ENCODE assay signal across 10 cellular contexts in genomic region chr17:19672009-19672837, GRCh38. TPM values are rescaled to one million over a fixed set of nuclear protein-coding genes. Genes with fewer than 3 reads are reported as not detected.
DNase-seq lines count a peak whose midpoint lies in the region; ATAC-seq and TF ChIP-seq lines count a peak whose summit lies in the region.
"Had no signal": no experiment of that assay in that cellular context is flagged by ENCODE, and none has a peak within 500 bp of the region (broad histone marks: within the 10 kb centered on the region; RNA-seq: fewer than 3 reads in every experiment).

No MANE protein-coding gene starts in this region.

- intact Hi-C loops in PC-9 (cut with micrococcal nuclease; ENCODE audit: unreplicated experiment) = no loop called here

- CTCF ChIA-PET in PC-9 (lab: Charles Lee) = interaction anchor here (0.5 to 0.6 kb wide), 3 partner anchors 47 to 536 kb away, joined by 3 to 5 read pairs (median 3); no protein-coding TSS in a partner anchor

- no TSS peak for BruUV-seq in PC-9 (replicated peaks; lab: Mats Ljungman, UMichigan)

- H4K20me1 ChIP-seq in PC-9 (ENCODE audit: insufficient read depth) = no peaks in the 10 kb centered on the region

- no peak overlapping the region for H2AFZ ChIP-seq in PC-9

- DNase-seq in Ammon's horn (ENCODE audit: low spot score) (peak; percentile 63), PC-9 (no peak), foreskin fibroblast (peak; percentile 39 to 69), occipital lobe (lab: John Stamatoyannopoulos, UW) (peak; percentile 12), COR-L47 (lab: John Stamatoyannopoulos, UW) (no peak), OCI-M2 (lab: John Stamatoyannopoulos, UW; ENCODE audit: unreplicated experiment) (no peak)
- DNase-seq: naive B cell had no signal

- 0 out of 2 replicates have a peak, but pooled peaks cover 18% of the 10 kb centered on the region for H3K4me1 ChIP-seq in PC-9 (replicated peaks; ENCODE audit: insufficient read depth)

- H3K27ac ChIP-seq in PC-9 = 0 out of 2 replicates have a peak overlapping the region, but pooled peaks have one; percentile 10
- H3K27ac ChIP-seq: KMS-11 had no signal

- POLR2A ChIA-PET in PC-9 (lab: Charles Lee; ENCODE audit: unreplicated experiment) = interaction anchor here (0.5 to 0.6 kb wide), 2 partner anchors 215 to 287 kb away, joined by 3 to 4 read pairs; no protein-coding TSS in a partner anchor

- H3K36me3 ChIP-seq in PC-9 (ENCODE audit: low read depth) = peaks cover 66% of the 10 kb centered on the region

- no peak overlapping the region for H3K4me2 ChIP-seq in PC-9
- H3K4me2 ChIP-seq: KMS-11 had no signal

- H3K79me2 ChIP-seq in PC-9 (ENCODE audit: low read depth) = peaks cover 12% of the 10 kb centered on the region

- no peaks in the 10 kb centered on the region for H3K9me2 ChIP-seq in PC-9 (ENCODE audit: insufficient read depth)

- no peaks in the 10 kb centered on the region for H3K9me3 ChIP-seq in PC-9 (ENCODE audit: insufficient read depth, low read depth)

- H3K27me3 ChIP-seq in PC-9 (ENCODE audit: insufficient read depth, low read depth) = no peaks in the 10 kb centered on the region

- H3F3A ChIP-seq in PC-9 (ENCODE audit: insufficient read depth, low read depth) = peaks cover 49% of the 10 kb centered on the region

- H3K4me3 ChIP-seq in PC-9 (no peak overlapping the region), foreskin fibroblast (ENCODE audit: low read depth in 1 of 2, low read length in 2 of 2) (no peak overlapping the region)

- TF ChIP-seq CTCF in PC-9 (conservative IDR thresholded peaks at IDR 0.05) = no peak; the same call in 1 of the 2 replicates
- peak; percentile 17 for TF ChIP-seq CTCF in foreskin fibroblast (IDR thresholded peaks at IDR 0.05; ENCODE audit: low read depth, low read length)

- no peak for ATAC-seq in GM21447 (IDR thresholded peaks at IDR 0.05; ENCODE audit: unreplicated experiment)
- ATAC-seq in HG03571 (IDR thresholded peaks at IDR 0.05; ENCODE audit: unreplicated experiment) = no peak

RNA-seq across cellular contexts. Expression of gene ALDH3A2, which starts 23.7 kb away (rescaled TPM):
- 271 and 290 TPM in 2 replicates for total RNA-seq in PC-9 (2021)
- 96.1 TPM for total RNA-seq in occipital lobe

RNA-seq across cellular contexts. Expression of gene SLC47A2, which starts 44.2 kb away (rescaled TPM):
- total RNA-seq in PC-9 (2021) (38.9 and 42.6 TPM in 2 replicates), occipital lobe (1.9 TPM)

Comparison
In these comparisons a context has a peak if more than half of its experiments do, and no peak if none do; other contexts are left out.
1. DNase-seq: peak in Ammon's horn (single experiment), foreskin fibroblast (2 of 2) and occipital lobe (single experiment); none in PC-9 (0 of 2), COR-L47 (single experiment) and OCI-M2 (single experiment).
2. RNA of gene SLC47A2, which starts 44.2 kb away (total RNA-seq): 38.9 to 42.6 TPM in PC-9; 1.9 TPM in occipital lobe (single experiment); every median in the first group is over 10 times any median in the second.